11 cellular contexts compared by ENCODE assay signal in genomic region chr21:41897690-41898089, GRCh38.
"Had no signal": no experiment of that assay in that cellular context is flagged by ENCODE, and none has a peak within 500 bp of the region (broad histone marks: within the 10 kb centered on the region; RNA-seq: fewer than 3 reads in every experiment).

No MANE protein-coding gene starts in this region.

- H3K27ac ChIP-seq: ascending aorta, foreskin keratinocyte had no signal

- H3K4me1 ChIP-seq: foreskin keratinocyte had no signal

- DNase-seq: activated CD4-positive, alpha-beta T cell treated with anti-CD3 and anti-CD28 coated beads for 36 hours; activated CD8-positive, alpha-beta memory T cell treated with anti-CD3 and anti-CD28 coated beads, Interleukin-2, amount 50 U/mL, for 48 hours; activated CD8-positive, alpha-beta T cell treated with anti-CD3 and anti-CD28 coated beads, Interleukin-2, amount 10 ng/mL, durations not matched to agents 7 days and 5 days; activated naive CD8-positive, alpha-beta T cell treated with anti-CD3 and anti-CD28 coated beads, Interleukin-2, amount 10 ng/mL, durations not matched to agents 7 days and 5 days; foreskin keratinocyte; mucosa of descending colon; nucleus accumbens; stimulated activated CD4-positive, alpha-beta T cell treated with anti-CD3 and anti-CD28 coated beads, Interleukin-4, amount 100 ng/mL, for 4 hours; T-helper 9 cell had no signal

- H3K27me3 ChIP-seq: ascending aorta, foreskin keratinocyte, tibial nerve had no signal

- H3K9me3 ChIP-seq: ascending aorta, mucosa of descending colon, tibial nerve had no signal

- H3K4me3 ChIP-seq: ascending aorta, mucosa of descending colon, tibial nerve had no signal
